In genomic region chr10:24241536-24241935, GRCh38 we compare ENCODE assay signal across 12 cellular contexts. TPM values are rescaled to one million over a fixed set of nuclear protein-coding genes. Genes with fewer than 3 reads are reported as not detected.
"Had no signal": no experiment of that assay in that cellular context is flagged by ENCODE, and none has a peak within 500 bp of the region (broad histone marks: within the 10 kb centered on the region; RNA-seq: fewer than 3 reads in every experiment).

No MANE protein-coding gene starts in this region.

- H3K36me3 ChIP-seq: upper lobe of left lung had no signal

- ATAC-seq: activated CD4-positive, alpha-beta T cell treated with anti-CD3 and anti-CD28 coated beads for 36 hours; activated CD8-positive, alpha-beta memory T cell treated with anti-CD3 and anti-CD28 coated beads, Interleukin-2, amount 10 ng/mL, durations not matched to agents 7 days and 5 days; naive thymus-derived CD8-positive, alpha-beta T cell; stimulated activated naive CD8-positive, alpha-beta T cell treated with anti-CD3 and anti-CD28 coated beads, Interleukin-15, Interleukin-2, amounts not matched to agents 100 U/mL and 50 U/mL, for 24 hours; WTC11 had no signal

- H3K9me3 ChIP-seq: upper lobe of left lung had no signal

- H3K4me3 ChIP-seq: upper lobe of left lung had no signal

- H3K27me3 ChIP-seq: upper lobe of left lung had no signal

- DNase-seq: activated CD4-positive, alpha-beta memory T cell treated with anti-CD3 and anti-CD28 coated beads, Interleukin-2, amount 10 ng/mL, durations not matched to agents 7 days and 5 days; activated CD4-positive, alpha-beta T cell treated with anti-CD3 and anti-CD28 coated beads for 36 hours; activated CD8-positive, alpha-beta memory T cell treated with anti-CD3 and anti-CD28 coated beads, Interleukin-2, amount 10 ng/mL, durations not matched to agents 7 days and 5 days; central memory CD4-positive, alpha-beta T cell; endodermal cell; erythroblast; mesenchymal stem cell; naive thymus-derived CD8-positive, alpha-beta T cell; stimulated activated CD4-positive, alpha-beta T cell treated with anti-CD3 and anti-CD28 coated beads, Interleukin-2, amount 100 ng/mL, for 24 hours; stimulated activated naive CD8-positive, alpha-beta T cell treated with anti-CD3 and anti-CD28 coated beads, Interleukin-15, Interleukin-2, amounts not matched to agents 100 U/mL and 50 U/mL, for 24 hours; upper lobe of left lung had no signal

RNA-seq across cellular contexts. Expression of gene KIAA1217, which starts 32.6 kb away (rescaled TPM):
- total RNA-seq: naive thymus-derived CD8-positive, alpha-beta T cell had no signal
- polyA plus RNA-seq: naive thymus-derived CD8-positive, alpha-beta T cell had no signal
